ENCODE assay signal across 31 cellular contexts in genomic region chr3:36475593-36475992, GRCh38.
"Had no signal": no experiment of that assay in that cellular context is flagged by ENCODE, and none has a peak within 500 bp of the region (broad histone marks: within the 10 kb centered on the region; RNA-seq: fewer than 3 reads in every experiment).

No MANE protein-coding gene starts in this region.

- H3K27me3 ChIP-seq: ascending aorta had no signal

- H3K4me1 ChIP-seq: ascending aorta had no signal

- DNase-seq: activated B cell treated with CpG ODN at 0.5 μM for 24 hours; activated CD4-positive, alpha-beta T cell treated with anti-CD3 and anti-CD28 coated beads for 1 hour; activated CD4-positive, alpha-beta T cell treated with anti-CD3 and anti-CD28 coated beads, Interleukin-2, amount 10 ng/mL, durations not matched to agents 24 days and 14 days; activated CD4-positive, alpha-beta T cell treated with anti-CD3 and anti-CD28 coated beads, Interleukin-2, amount 50 U/mL, for 4 hours; activated CD8-positive, alpha-beta T cell treated with anti-CD3 and anti-CD28 coated beads for 36 hours; activated effector memory CD4-positive, alpha-beta T cell treated with anti-CD3 and anti-CD28 coated beads, Interleukin-2, amount 50 U/mL, for 16 hours; activated naive CD4-positive, alpha-beta T cell; activated naive CD4-positive, alpha-beta T cell treated with anti-CD3 and anti-CD28 coated beads, Interleukin-2, amount 50 U/mL, for 16 hours; activated naive CD8-positive, alpha-beta T cell treated with anti-CD3 and anti-CD28 coated beads for 36 hours; activated T-cell treated with anti-CD3 and anti-CD28 coated beads, Interleukin-2, amount 50 U/mL, for 1 hour; activated T-cell treated with anti-CD3 and anti-CD28 coated beads, Interleukin-2, amount 50 U/mL, for 72 hours; amniotic stem cell; Karpas-422; KBM-7; NCI-H1105; NCI-H1417 treated with DMSO at 0.1 percent for 48 hours; NCI-H187 treated with DMSO at 0.1 percent for 48 hours; NCI-H2081 treated with DMSO at 0.1 percent for 48 hours; NCI-H345; NCI-H524 treated with DMSO at 0.1 percent for 48 hours; NK-92 treated with Interleukin-12 subunit alpha and Interleukin-12 subunit beta, amount 100 ng/mL, for 24 hours; SIG-M5; T-helper 1 cell; T-helper 9 cell had no signal

- H3K4me1 Mint-ChIP-seq: activated B cell treated with CpG ODN at 0.5 μM for 24 hours; activated CD4-positive, alpha-beta T cell treated with anti-CD3 and anti-CD28 coated beads, Interleukin-2, amount 10 ng/mL, durations not matched to agents 24 days and 14 days; activated naive CD8-positive, alpha-beta T cell treated with anti-CD3 and anti-CD28 coated beads for 36 hours; activated T-helper 17 cell treated with anti-CD3 and anti-CD28 coated beads, Interleukin-2, amount 50 U/mL, for 72 hours had no signal

- H3K9me3 ChIP-seq: ascending aorta had no signal

- H3K36me3 ChIP-seq: ascending aorta had no signal

- H3K27me3 Mint-ChIP-seq: activated B cell treated with CpG ODN at 0.5 μM for 24 hours; activated CD4-positive, alpha-beta T cell treated with anti-CD3 and anti-CD28 coated beads, Interleukin-2, amount 10 ng/mL, durations not matched to agents 24 days and 14 days; activated naive CD8-positive, alpha-beta T cell treated with anti-CD3 and anti-CD28 coated beads for 36 hours; activated T-helper 17 cell treated with anti-CD3 and anti-CD28 coated beads, Interleukin-2, amount 50 U/mL, for 72 hours had no signal

- H3K9me3 Mint-ChIP-seq: activated CD4-positive, alpha-beta T cell treated with anti-CD3 and anti-CD28 coated beads, Interleukin-2, amount 10 ng/mL, durations not matched to agents 24 days and 14 days had no signal

- H3K36me3 Mint-ChIP-seq: activated naive CD8-positive, alpha-beta T cell treated with anti-CD3 and anti-CD28 coated beads for 36 hours had no signal

- H3K4me3 ChIP-seq: ascending aorta, PC-9 had no signal

- ATAC-seq: activated CD8-positive, alpha-beta T cell treated with anti-CD3 and anti-CD28 coated beads for 36 hours; activated T-cell treated with anti-CD3 and anti-CD28 coated beads, Interleukin-2, amount 50 U/mL, for 72 hours; activated T-helper 17 cell treated with anti-CD3 and anti-CD28 coated beads, Interleukin-2, amount 50 U/mL, for 72 hours; Right ventricle myocardium inferior; SK-N-SH treated with all-trans-retinoic acid at 6 μM for 48 hours had no signal

- H3K27ac Mint-ChIP-seq: activated B cell treated with CpG ODN at 0.5 μM for 24 hours; activated CD4-positive, alpha-beta T cell treated with anti-CD3 and anti-CD28 coated beads, Interleukin-2, amount 10 ng/mL, durations not matched to agents 24 days and 14 days; activated CD8-positive, alpha-beta T cell treated with anti-CD3 and anti-CD28 coated beads for 36 hours; activated naive CD8-positive, alpha-beta T cell treated with anti-CD3 and anti-CD28 coated beads for 36 hours; activated T-cell treated with anti-CD3 and anti-CD28 coated beads, Interleukin-2, amount 50 U/mL, for 72 hours; activated T-helper 17 cell treated with anti-CD3 and anti-CD28 coated beads, Interleukin-2, amount 50 U/mL, for 72 hours; IgD-negative memory B cell had no signal

- H3K4me3 Mint-ChIP-seq: activated B cell treated with CpG ODN at 0.5 μM for 24 hours; activated CD4-positive, alpha-beta T cell treated with anti-CD3 and anti-CD28 coated beads, Interleukin-2, amount 10 ng/mL, durations not matched to agents 24 days and 14 days; activated CD8-positive, alpha-beta T cell treated with anti-CD3 and anti-CD28 coated beads for 36 hours; activated naive CD8-positive, alpha-beta T cell treated with anti-CD3 and anti-CD28 coated beads for 36 hours; activated T-cell treated with anti-CD3 and anti-CD28 coated beads, Interleukin-2, amount 50 U/mL, for 72 hours; activated T-helper 17 cell treated with anti-CD3 and anti-CD28 coated beads, Interleukin-2, amount 50 U/mL, for 72 hours; IgD-negative memory B cell had no signal

- H3K27ac ChIP-seq: ascending aorta, PC-9, RWPE1 had no signal
